ENCODE assay signal across 13 cellular contexts in genomic region chr1:84991097-84991890, GRCh38. TPM values are rescaled to one million over a fixed set of nuclear protein-coding genes. Genes with fewer than 3 reads are reported as not detected.
DNase-seq lines count a peak whose midpoint lies in the region; ATAC-seq, FAIRE-seq and TF ChIP-seq lines count a peak whose summit lies in the region.
"Had no signal": no experiment of that assay in that cellular context is flagged by ENCODE, and none has a peak within 500 bp of the region (broad histone marks: within the 10 kb centered on the region; RNA-seq: fewer than 3 reads in every experiment).

No MANE protein-coding gene starts in this region.

- no peaks in the 10 kb centered on the region for H3K9me3 ChIP-seq in esophagus squamous epithelium
- H3K9me3 ChIP-seq: left lung had no signal

- no peak overlapping the region for H3K27ac ChIP-seq in esophagus squamous epithelium
- H3K27ac ChIP-seq: left lung had no signal

- H3K27me3 Mint-ChIP-seq in activated CD8-positive, alpha-beta T cell treated with anti-CD3 and anti-CD28 coated beads, Interleukin-2, amount 10 ng/mL, durations not matched to agents 7 days and 5 days (ENCODE audit: low read depth) = peaks cover 5% of the 10 kb centered on the region

- DNase-seq in GM12891 (ENCODE audit: insufficient read length, low spot score) = no peak
- no peak for DNase-seq in activated CD8-positive, alpha-beta T cell treated with anti-CD3 and anti-CD28 coated beads, Interleukin-2, amount 10 ng/mL, durations not matched to agents 7 days and 5 days
- DNase-seq in esophagus squamous epithelium (lab: John Stamatoyannopoulos, UW) = no peak
- no peak for DNase-seq in effector CD8-positive, alpha-beta T cell (lab: John Stamatoyannopoulos, UW)
- DNase-seq in activated effector memory CD4-positive, alpha-beta T cell treated with Interleukin-2 at 50 U/mL for 16 hours = no peak
- DNase-seq in frontal cortex (ENCODE audit: low spot score in 2 of 2) = no peak
- DNase-seq: activated CD8-positive, alpha-beta memory T cell treated with anti-CD3 and anti-CD28 coated beads, Interleukin-2, amount 50 U/mL, for 4 hours; left lung; NCI-H187; Right ventricle myocardium superior had no signal

- POLR2A ChIA-PET in activated CD8-positive, alpha-beta T cell treated with anti-CD3 and anti-CD28 coated beads, Interleukin-2, amount 10 ng/mL, durations not matched to agents 7 days and 5 days (lab: Charles Lee) = no interaction called here

- peak; percentile 83 for FAIRE-seq in GM12891 (lab: Jason Lieb, UNC)
- FAIRE-seq in frontal cortex (lab: Jason Lieb, UNC) = no peak
- FAIRE-seq: urothelium cell line had no signal

- peaks cover 0 to 11% (median 0%) of the 10 kb centered on the region in 4 donors for H3K27me3 ChIP-seq in esophagus squamous epithelium

- 59 to 65% methylated on average over 8 of the region's 8 CpGs for WGBS in esophagus squamous epithelium, 2 donors

- H3K36me3 Mint-ChIP-seq in activated CD8-positive, alpha-beta T cell treated with anti-CD3 and anti-CD28 coated beads, Interleukin-2, amount 10 ng/mL, durations not matched to agents 7 days and 5 days (ENCODE audit: low read depth) = peaks cover 5% of the 10 kb centered on the region

- H3K9me3 Mint-ChIP-seq in activated CD8-positive, alpha-beta T cell treated with anti-CD3 and anti-CD28 coated beads, Interleukin-2, amount 10 ng/mL, durations not matched to agents 7 days and 5 days (ENCODE audit: insufficient read depth) = no peaks in the 10 kb centered on the region

- ATAC-seq in GM19395 (IDR thresholded peaks at IDR 0.05; ENCODE audit: unreplicated experiment) (peak; percentile 33), HG03457 (IDR thresholded peaks at IDR 0.05; ENCODE audit: unreplicated experiment) (peak; percentile 34)
- no peak for ATAC-seq in activated CD8-positive, alpha-beta T cell treated with anti-CD3 and anti-CD28 coated beads, Interleukin-2, amount 10 ng/mL, durations not matched to agents 7 days and 5 days
- ATAC-seq: left lung had no signal

- H3K36me3 ChIP-seq in esophagus squamous epithelium = no peaks in the 10 kb centered on the region
- H3K36me3 ChIP-seq: left lung had no signal

- peak overlapping the region; percentile 20 for H3K4me3 Mint-ChIP-seq in activated CD8-positive, alpha-beta T cell treated with anti-CD3 and anti-CD28 coated beads, Interleukin-2, amount 10 ng/mL, durations not matched to agents 7 days and 5 days

- TF ChIP-seq CTCF in esophagus squamous epithelium (IDR thresholded peaks at IDR 0.05) = no peak

- peaks cover 41% of the 10 kb centered on the region for H3K4me1 Mint-ChIP-seq in activated CD8-positive, alpha-beta T cell treated with anti-CD3 and anti-CD28 coated beads, Interleukin-2, amount 10 ng/mL, durations not matched to agents 7 days and 5 days (ENCODE audit: low read depth)

- TF ChIP-seq POLR2A in GM12891 (IDR thresholded peaks at IDR 0.05; ENCODE audit: low read depth, low read length) (no peak; the same call in 1 of the 2 replicates), esophagus squamous epithelium (IDR thresholded peaks at IDR 0.05) (no peak)

- H3K4me1 ChIP-seq in esophagus squamous epithelium = peaks cover 0 to 5% (median 0%) of the 10 kb centered on the region in 3 donors
- H3K4me1 ChIP-seq: left lung had no signal

- intact Hi-C loops in esophagus squamous epithelium (cut with DNase I) = no loop called here

- H3K27ac Mint-ChIP-seq in activated CD8-positive, alpha-beta T cell treated with anti-CD3 and anti-CD28 coated beads, Interleukin-2, amount 10 ng/mL, durations not matched to agents 7 days and 5 days = peak overlapping the region; percentile 26

- no peak overlapping the region for H3K4me3 ChIP-seq in esophagus squamous epithelium
- H3K4me3 ChIP-seq: left lung had no signal

- CTCF ChIA-PET in activated CD8-positive, alpha-beta T cell treated with anti-CD3 and anti-CD28 coated beads, Interleukin-2, amount 10 ng/mL, durations not matched to agents 7 days and 5 days (lab: Charles Lee) = interaction anchor here (0.7 to 1.9 kb wide), 5 partner anchors 13 to 46 kb away, joined by 3 to 8 read pairs (median 4); no protein-coding TSS in a partner anchor

TF ChIP-seq in GM12891, 5 proteins besides CTCF, POLR2A, EP300 and RAD21:
- TF ChIP-seq PAX5 (IDR thresholded peaks at IDR 0.05; ENCODE audit: insufficient read depth, low read length, severe bottlenecking) = no peak
- peak; percentile 55 for TF ChIP-seq SPI1 (IDR thresholded peaks at IDR 0.05; ENCODE audit: low read depth, low read length)

RNA-seq across cellular contexts. Expression of gene MCOLN2, which starts 5.6 kb away (rescaled TPM):
- 59.0 TPM for polyA plus RNA-seq in GM12891 (2012; ENCODE audit: low read depth, missing spikeins)
- 10 to 100 TPM; 11.4 to 12.9 TPM for total RNA-seq in activated CD8-positive, alpha-beta T cell treated with anti-CD3 and anti-CD28 coated beads, Interleukin-2, amount 10 ng/mL, durations not matched to agents 7 days and 5 days
- total RNA-seq in esophagus squamous epithelium = 1 to 10 TPM in 2 of 4 donors, under 1 TPM in 2; 0.38 to 4.4 (median 2.4) TPM
- total RNA-seq in frontal cortex = not detected

RNA-seq across cellular contexts. Expression of gene MCOLN3, which starts 57.0 kb away (rescaled TPM):
- 2.6 TPM for polyA plus RNA-seq in GM12891 (2012; ENCODE audit: low read depth, missing spikeins)
- total RNA-seq in activated CD8-positive, alpha-beta T cell treated with anti-CD3 and anti-CD28 coated beads, Interleukin-2, amount 10 ng/mL, durations not matched to agents 7 days and 5 days = 1 to 10 TPM; 1.6 TPM
- total RNA-seq in esophagus squamous epithelium (1 to 10 TPM in 1 of 4 donors, under 1 TPM in 2, not detected in 1; 0.32 to 2.3 (median 0.61) TPM), frontal cortex (not detected)
